Comparison of ENCODE assay signal across 8 cellular contexts in the genomic region with DNA sequence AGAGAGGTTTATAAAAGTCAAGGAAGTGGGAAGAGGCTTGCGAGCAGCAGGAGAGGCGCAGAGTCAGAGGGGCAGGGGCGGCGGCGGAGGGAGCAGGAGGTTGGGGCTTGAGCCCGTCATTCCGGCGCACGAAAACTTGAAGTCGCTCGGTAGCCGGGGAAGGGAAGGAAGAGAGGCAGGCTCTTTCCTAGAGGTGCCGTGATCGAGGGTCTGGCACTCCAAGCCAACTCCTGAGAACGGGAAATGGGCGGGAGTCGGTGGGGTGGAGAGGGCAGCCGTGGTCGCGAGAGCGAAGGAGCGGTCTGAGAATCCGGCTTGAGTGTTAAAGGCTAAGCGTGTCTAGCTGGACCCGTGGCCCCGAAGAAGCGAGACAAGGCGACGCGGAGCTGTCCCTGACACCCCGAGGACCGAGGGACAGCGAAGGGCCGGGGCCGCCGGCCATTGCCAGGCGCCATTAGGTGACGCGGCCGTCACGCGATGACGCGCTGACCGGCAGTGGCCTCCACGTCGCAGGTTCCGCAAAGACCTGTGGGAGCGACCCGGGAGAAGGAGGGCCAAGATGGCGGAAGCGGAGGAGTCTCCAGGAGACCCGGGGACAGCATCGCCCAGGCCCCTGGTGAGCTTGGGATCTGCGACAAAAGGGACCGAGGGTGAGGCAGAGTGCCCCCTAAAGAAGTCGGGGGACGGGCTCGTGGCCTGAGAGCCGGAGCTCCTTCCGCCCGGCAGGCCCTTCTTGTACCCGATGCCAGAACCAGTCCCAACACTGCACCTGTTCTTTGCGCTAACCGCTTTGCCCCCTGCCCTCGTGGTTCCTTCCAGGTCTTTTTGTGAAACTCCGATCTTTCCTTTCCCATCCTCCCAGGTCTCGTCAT. TPM values are rescaled to one million over a fixed set of nuclear protein-coding genes. Genes with fewer than 3 reads are reported as not detected.
DNase-seq lines count a peak whose midpoint lies in the region; ATAC-seq and TF ChIP-seq lines count a peak whose summit lies in the region.

A gene with protein sequence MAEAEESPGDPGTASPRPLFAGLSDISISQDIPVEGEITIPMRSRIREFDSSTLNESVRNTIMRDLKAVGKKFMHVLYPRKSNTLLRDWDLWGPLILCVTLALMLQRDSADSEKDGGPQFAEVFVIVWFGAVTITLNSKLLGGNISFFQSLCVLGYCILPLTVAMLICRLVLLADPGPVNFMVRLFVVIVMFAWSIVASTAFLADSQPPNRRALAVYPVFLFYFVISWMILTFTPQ (plus strand): TSS at position 544 of the 872 bp plus-strand sequence. CDS start 16 bp downstream, at position 560.

- no peaks in the 10 kb centered on the region for H3K4me1 ChIP-seq in colonic mucosa

- H3K36me3 ChIP-seq in colonic mucosa, result no peaks in the 10 kb centered on the region

- no peaks in the 10 kb centered on the region for H3K27me3 ChIP-seq in colonic mucosa

- ATAC-seq in GM19023 (IDR thresholded peaks at IDR 0.05; ENCODE audit: unreplicated experiment), result peak; percentile 98
- ATAC-seq in HG03159 (IDR thresholded peaks at IDR 0.05; ENCODE audit: unreplicated experiment), result peak; percentile 95
- peak; percentile 98 for ATAC-seq in left colon

- DNase-seq in Ammon's horn (ENCODE audit: low spot score) (peak; percentile 86), NCI-H446 treated with DMSO at 0.1 percent for 48 hours (lab: John Stamatoyannopoulos, UW) (peak; percentile 26), colonic mucosa (peak; percentile 83), left colon (peak; percentile 76 to 81)
- peak; percentile 41 to 50 for DNase-seq in activated CD4-positive, alpha-beta T cell treated with anti-CD3 and anti-CD28 coated beads for 4 hours
- peak; percentile 25 to 44 (median 34) for DNase-seq in stimulated activated CD4-positive, alpha-beta T cell treated with anti-CD3 and anti-CD28 coated beads, Interleukin-1b, Interleukin-23, amount 100 ng/mL, for 24 hours (ENCODE audit: low read depth in 4 of 4, low spot score in 1 of 4)

- peak within 1 kb of the TSS; percentile 79 for H3K27ac ChIP-seq in colonic mucosa

- H3K9ac ChIP-seq in colonic mucosa (ENCODE audit: low read depth in 2 of 2, low read length in 2 of 2), result peak within 1 kb of the TSS; percentile 74 to 85

- no peaks in the 10 kb centered on the region for H3K9me3 ChIP-seq in colonic mucosa

- TF ChIP-seq CTCF in colonic mucosa (IDR thresholded peaks at IDR 0.05), result no peak

- intact Hi-C loops in colonic mucosa (cut with DNase I), result no loop called here
- intact Hi-C loops in left colon (cut with DNase I, micrococcal nuclease), result no loop called here

- peak within 1 kb of the TSS; percentile 58 for H3K4me3 ChIP-seq in colonic mucosa

RNA-seq across cellular contexts. Expression of the gene that starts here (rescaled TPM):
- total RNA-seq in colonic mucosa (10 to 100 TPM; 44.3 to 58.1 TPM), left colon (10 to 100 TPM; 53.4 to 57.8 TPM)

Comparison
In these comparisons a context has a peak if more than half of its experiments do, and no peak if none do; other contexts are left out.
1. Peak in every context shown above with its lines: DNase-seq, ATAC-seq, H3K4me3 ChIP-seq and H3K27ac ChIP-seq.
2. DNase-seq: peak in every context shown above with its lines; median percentile 86 in Ammon's horn; 83 in colonic mucosa; 78 in left colon; 46 in activated CD4-positive, alpha-beta T cell treated with anti-CD3 and anti-CD28 coated beads for 4 hours; 34 in stimulated activated CD4-positive, alpha-beta T cell treated with anti-CD3 and anti-CD28 coated beads, Interleukin-1b, Interleukin-23, amount 100 ng/mL, for 24 hours; 26 in NCI-H446 treated with DMSO at 0.1 percent for 48 hours.